Comparison of ENCODE assay signal across 26 cellular contexts in the genomic region with DNA sequence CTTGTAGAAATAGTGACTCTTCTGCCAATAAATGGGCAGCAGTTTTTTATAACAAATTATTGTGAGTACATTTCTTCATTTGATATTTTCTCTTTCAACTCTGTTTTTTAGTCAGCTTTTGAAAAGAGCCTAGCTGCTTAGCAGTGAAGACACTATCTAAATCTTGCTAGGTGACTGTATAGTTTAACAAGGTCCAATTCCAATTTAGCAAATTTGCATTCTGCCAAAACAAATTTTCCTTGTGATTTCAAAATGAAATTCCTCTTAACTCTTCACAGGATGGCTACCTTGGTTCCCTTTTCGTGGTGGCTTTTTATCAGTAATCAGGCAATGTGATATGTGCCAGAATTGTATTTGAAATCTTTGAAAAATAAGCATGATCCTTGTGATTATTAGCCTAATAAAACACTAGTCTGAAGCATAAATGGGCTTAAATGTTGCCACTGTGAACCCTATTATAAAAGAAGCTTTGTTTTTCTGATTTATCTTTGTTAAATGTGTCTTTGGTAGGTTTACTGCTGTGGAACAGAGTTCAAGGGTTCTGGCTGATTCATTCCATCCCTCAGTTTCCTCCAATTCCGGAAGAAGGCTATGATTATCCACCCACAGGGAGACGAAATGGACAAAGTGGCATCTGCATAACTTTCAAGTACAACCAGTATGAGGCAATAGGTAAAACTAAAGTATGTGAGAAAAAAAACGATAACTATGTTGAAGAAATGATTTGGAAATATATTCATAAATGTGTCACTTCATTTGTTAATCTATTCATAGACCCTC. TPM values are rescaled to one million over a fixed set of nuclear protein-coding genes. Genes with fewer than 3 reads are reported as not detected.
"Had no signal": no experiment of that assay in that cellular context is flagged by ENCODE, and none has a peak within 500 bp of the region (broad histone marks: within the 10 kb centered on the region; RNA-seq: fewer than 3 reads in every experiment).

No MANE protein-coding gene starts in this region.

- H3K36me3 ChIP-seq: spleen, thyroid gland had no signal

- H3K4me1 ChIP-seq: spleen had no signal

- H3K4me2 ChIP-seq: hepatocyte had no signal

- H3K79me2 ChIP-seq: hepatocyte had no signal

- H3K27me3 ChIP-seq: hepatocyte, spleen, thyroid gland had no signal

- ATAC-seq: activated CD4-positive, CD25-positive, alpha-beta regulatory T cell treated with anti-CD3 and anti-CD28 coated beads, Interleukin-2, amount 50 U/mL, for 24 hours; left ventricle myocardium superior; T-helper 17 cell had no signal

- H3K4me3 ChIP-seq: hepatocyte, spleen, thyroid gland had no signal

- H3K27ac ChIP-seq: hepatocyte, spleen had no signal

- H2AFZ ChIP-seq: hepatocyte had no signal

- DNase-seq: activated CD4-positive, alpha-beta memory T cell treated with anti-CD3 and anti-CD28 coated beads, Interleukin-2, amount 10 ng/mL, durations not matched to agents 7 days and 5 days; activated CD4-positive, alpha-beta T cell treated with anti-CD3 and anti-CD28 coated beads, Interleukin-2, amount 10 ng/mL, durations not matched to agents 24 days and 14 days; activated effector memory CD4-positive, alpha-beta T cell treated with anti-CD3 and anti-CD28 coated beads, Interleukin-2, amount 50 U/mL, for 16 hours; activated naive CD4-positive, alpha-beta T cell treated with anti-CD3 and anti-CD28 coated beads, Interleukin-2, amount 10 ng/mL, durations not matched to agents 7 days and 5 days; amygdala; cerebellar nuclear complex; effector CD4-positive, alpha-beta T cell; erythroblast; glutamatergic neuron; immature natural killer cell; kidney glomerular epithelial cell; left ventricle myocardium superior; midbrain; occipital lobe; posterior cingulate gyrus; spleen; substantia nigra; SW 1271; T-helper 17 cell; thyroid gland had no signal

- H3K9me3 ChIP-seq: spleen, thyroid gland had no signal

RNA-seq across cellular contexts. Expression of gene DNASE2B, which starts 12.2 kb away (rescaled TPM):
- total RNA-seq: activated CD4-positive, alpha-beta memory T cell treated with anti-CD3 and anti-CD28 coated beads, Interleukin-2, amount 10 ng/mL, durations not matched to agents 7 days and 5 days; activated CD4-positive, alpha-beta T cell treated with anti-CD3 and anti-CD28 coated beads, Interleukin-2, amount 10 ng/mL, durations not matched to agents 24 days and 14 days; bronchial epithelial cell; fibroblast of lung; frontal cortex; hepatocyte; left ventricle myocardium superior; myocyte; T-helper 17 cell had no signal
- polyA plus RNA-seq: fibroblast of lung, hepatocyte, immature natural killer cell had no signal
